In the genomic region with DNA sequence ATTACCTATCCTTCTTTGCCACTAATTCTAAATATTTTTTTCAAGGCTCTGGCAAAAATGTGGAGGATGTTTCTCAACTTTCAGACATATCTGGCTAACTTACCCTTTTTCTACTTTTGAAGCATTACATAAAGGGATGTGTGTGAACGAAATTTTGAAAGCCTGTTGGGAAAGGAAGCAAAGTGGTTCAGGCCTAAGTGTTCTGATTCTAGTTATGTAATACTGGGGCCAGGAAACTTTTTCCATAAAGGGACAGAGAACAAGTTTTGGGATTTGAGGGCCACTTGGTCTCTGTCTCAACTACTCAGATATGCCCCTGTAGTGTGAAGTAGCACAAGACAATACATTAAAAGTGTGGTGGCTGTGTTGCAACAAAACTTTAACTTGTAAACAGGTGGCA, we compare ENCODE assay signal across 16 cellular contexts.
DNase-seq lines count a peak whose midpoint lies in the region; ATAC-seq and TF ChIP-seq lines count a peak whose summit lies in the region.
"Had no signal": no experiment of that assay in that cellular context is flagged by ENCODE, and none has a peak within 500 bp of the region (broad histone marks: within the 10 kb centered on the region; RNA-seq: fewer than 3 reads in every experiment).

No MANE protein-coding gene starts in this region.

- no peak overlapping the region for H3K4me3 ChIP-seq in right atrium auricular region
- H3K4me3 ChIP-seq in neural progenitor cell, result no peak overlapping the region
- no peak overlapping the region for H3K4me3 ChIP-seq in thyroid gland (replicated peaks in 1 of 3)
- H3K4me3 ChIP-seq: GM12878, GM23338 had no signal

- no peaks in the 10 kb centered on the region for H3K27me3 ChIP-seq in right atrium auricular region
- no peaks in the 10 kb centered on the region for H3K27me3 ChIP-seq in neural progenitor cell
- H3K27me3 ChIP-seq in thyroid gland, result no peaks in the 10 kb centered on the region

- peak overlapping the region; percentile 36 for H2AFZ ChIP-seq in neural progenitor cell (replicated peaks)
- H2AFZ ChIP-seq: GM23338 had no signal

- H3K27ac Mint-ChIP-seq in neural progenitor cell (no peak overlapping the region), nephron progenitor cell (no peak overlapping the region)
- H3K27ac Mint-ChIP-seq: CD4-positive, alpha-beta memory T cell; GM23338; H9 had no signal

- no peaks in the 10 kb centered on the region for H3F3A ChIP-seq in neural progenitor cell (ENCODE audit: low read depth)

- ATAC-seq in left ventricle myocardium superior, result peak; percentile 42
- ATAC-seq: GM12878, GM23338, HCT116 had no signal

- no peaks in the 10 kb centered on the region for H3K36me3 ChIP-seq in right atrium auricular region
- H3K36me3 ChIP-seq in neural progenitor cell, result no peaks in the 10 kb centered on the region
- H3K36me3 ChIP-seq in thyroid gland, result no peaks in the 10 kb centered on the region

- H3K4me3 Mint-ChIP-seq in neural progenitor cell (no peak overlapping the region), nephron progenitor cell (no peak overlapping the region)
- H3K4me3 Mint-ChIP-seq: CD4-positive, alpha-beta memory T cell; GM23338; H9 had no signal

- TF ChIP-seq POLR2A in thyroid gland (IDR thresholded peaks at IDR 0.05), result no peak

- peaks cover 2% of the 10 kb centered on the region for H3K27me3 Mint-ChIP-seq in neural progenitor cell (ENCODE audit: insufficient read depth, low read depth)
- H3K27me3 Mint-ChIP-seq in nephron progenitor cell (ENCODE audit: low read depth, poor library complexity), result no peaks in the 10 kb centered on the region
- H3K27me3 Mint-ChIP-seq: CD4-positive, alpha-beta memory T cell had no signal

- no peaks in the 10 kb centered on the region for H3K79me2 ChIP-seq in neural progenitor cell (ENCODE audit: low read depth)

- DNase-seq in left ventricle myocardium superior, result no peak
- no peak for DNase-seq in right atrium auricular region (ENCODE audit: low spot score)
- no peak for DNase-seq in neural progenitor cell (ENCODE audit: low spot score)
- no peak for DNase-seq in thyroid gland
- no peak for DNase-seq in GDM1 (lab: John Stamatoyannopoulos, UW)
- no peak for DNase-seq in nephron progenitor cell
- no peak for DNase-seq in middle frontal gyrus (ENCODE audit: extremely low spot score, low spot score)
- DNase-seq: C1 segment of cervical spinal cord; Calu3; CD4-positive, alpha-beta memory T cell; COR-L47; DND-41; H9 had no signal

- H3K4me1 Mint-ChIP-seq in neural progenitor cell (no peaks in the 10 kb centered on the region), nephron progenitor cell (no peaks in the 10 kb centered on the region)
- H3K4me1 Mint-ChIP-seq: CD4-positive, alpha-beta memory T cell; GM23338; H9 had no signal

- no peak overlapping the region for H3K9ac ChIP-seq in neural progenitor cell

- H3K27ac ChIP-seq in right atrium auricular region (no peak overlapping the region), neural progenitor cell (no peak overlapping the region), thyroid gland (peak overlapping the region in 2 of 3 donors; percentile 50 to 54)

- H3K9me3 ChIP-seq in right atrium auricular region (peaks cover 0 to 4% of the 10 kb centered on the region in 2 donors), neural progenitor cell (ENCODE audit: low read depth) (no peaks in the 10 kb centered on the region), thyroid gland (no peaks in the 10 kb centered on the region)

- 13 to 51% methylated on average over 1 of the region's 1 CpG for WGBS in thyroid gland, 2 donors

- H3K36me3 Mint-ChIP-seq in neural progenitor cell (no peaks in the 10 kb centered on the region), nephron progenitor cell (ENCODE audit: low read depth) (no peaks in the 10 kb centered on the region)
- H3K36me3 Mint-ChIP-seq: CD4-positive, alpha-beta memory T cell had no signal

- intact Hi-C loops in left ventricle myocardium superior (cut with micrococcal nuclease) (no loop called here), thyroid gland (cut with DNase I) (no loop called here)

- H3K4me2 ChIP-seq in neural progenitor cell, result no peak overlapping the region
- H3K4me2 ChIP-seq: GM23338 had no signal

- no peaks in the 10 kb centered on the region for H3K4me1 ChIP-seq in right atrium auricular region
- no peaks in the 10 kb centered on the region for H3K4me1 ChIP-seq in neural progenitor cell
- H3K4me1 ChIP-seq in thyroid gland, result peaks cover 0 to 10% of the 10 kb centered on the region in 2 donors

- H3K9me3 Mint-ChIP-seq in neural progenitor cell, result no peaks in the 10 kb centered on the region
- H3K9me3 Mint-ChIP-seq in nephron progenitor cell, result no peaks in the 10 kb centered on the region
- H3K9me3 Mint-ChIP-seq: H9 had no signal

- no peaks in the 10 kb centered on the region for H4K20me1 ChIP-seq in neural progenitor cell (ENCODE audit: low read depth)

- TF ChIP-seq CTCF in right atrium auricular region (IDR thresholded peaks at IDR 0.05) (no peak), neural progenitor cell (IDR thresholded peaks at IDR 0.05) (no peak), thyroid gland (IDR thresholded peaks at IDR 0.05) (no peak), nephron progenitor cell (IDR thresholded peaks at IDR 0.05) (no peak)

Comparison
In these comparisons a context has a peak if more than half of its experiments do, and no peak if none do; other contexts are left out.
1. H3K27ac ChIP-seq: peak in thyroid gland (2 of 3); none in right atrium auricular region (0 of 2) and neural progenitor cell (single experiment).